ENCODE assay signal across 13 cellular contexts in the genomic region with DNA sequence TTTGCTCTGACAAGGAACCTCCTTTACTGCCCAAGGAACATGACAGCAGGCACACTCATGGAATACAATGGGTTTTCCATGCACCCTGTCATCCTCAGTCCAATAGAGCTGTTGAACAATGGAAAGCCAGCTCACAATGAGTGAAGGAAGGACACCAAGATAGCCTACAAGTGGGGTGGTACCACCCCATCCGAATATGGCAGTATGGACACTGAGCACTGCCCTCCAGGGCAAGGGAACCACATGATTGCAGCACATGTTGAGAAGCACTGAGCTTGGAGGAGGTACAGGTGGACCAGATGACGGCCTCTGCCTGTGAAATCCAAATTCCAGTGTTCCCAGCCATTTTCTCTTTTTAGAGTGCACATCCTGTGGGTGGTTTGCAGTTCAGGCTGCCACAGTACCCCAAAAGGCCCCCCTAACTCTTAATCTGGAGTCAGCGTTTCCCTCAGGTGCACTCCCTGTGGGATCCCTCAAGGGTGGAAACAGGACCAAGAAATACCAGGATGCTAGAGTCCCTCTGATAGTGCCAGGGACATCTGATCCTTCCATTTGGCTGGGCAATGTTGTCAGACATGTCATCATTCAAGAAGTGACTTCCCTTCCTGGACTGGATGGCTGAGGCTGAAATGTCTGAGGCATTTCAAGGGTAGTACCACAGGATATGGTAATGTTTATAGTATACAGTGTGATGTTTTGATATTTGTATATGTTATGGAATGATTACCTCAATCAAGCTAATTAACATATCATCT. TPM values are rescaled to one million over a fixed set of nuclear protein-coding genes. Genes with fewer than 3 reads are reported as not detected.
DNase-seq lines count a peak whose midpoint lies in the region; ATAC-seq, FAIRE-seq and TF ChIP-seq lines count a peak whose summit lies in the region.
"Had no signal": no experiment of that assay in that cellular context is flagged by ENCODE, and none has a peak within 500 bp of the region (broad histone marks: within the 10 kb centered on the region; RNA-seq: fewer than 3 reads in every experiment).

No MANE protein-coding gene starts in this region.

- TF ChIP-seq CTCF in K562 (IDR thresholded peaks at IDR 0.05 in 2 of 3, conservative IDR thresholded peaks at IDR 0.05 in 1 of 3; ENCODE audit: insufficient read depth in 2 of 3, low read depth in 1 of 3, low read length in 3 of 3): no peak

- H3K27ac Mint-ChIP-seq in activated CD4-positive, alpha-beta memory T cell treated with anti-CD3 and anti-CD28 coated beads, Interleukin-2, amount 10 ng/mL, durations not matched to agents 7 days and 5 days: peak overlapping the region; percentile 57
- H3K27ac Mint-ChIP-seq in activated CD4-positive, alpha-beta memory T cell treated with anti-CD3 and anti-CD28 coated beads for 36 hours: no peak overlapping the region
- H3K27ac Mint-ChIP-seq in stimulated activated naive CD8-positive, alpha-beta T cell treated with anti-CD3 and anti-CD28 coated beads, Interleukin-15, amount 100 ng/mL, for 72 hours: no peak overlapping the region
- H3K27ac Mint-ChIP-seq: CD8-positive, alpha-beta memory T cell had no signal

- H2AFZ ChIP-seq in K562 (ENCODE audit: low read depth, low read length): no peak overlapping the region

- peaks cover 26% of the 10 kb centered on the region; the same call in 2 of the 3 replicates for H3K36me3 ChIP-seq in K562 (ENCODE audit: control insufficient read depth, insufficient read depth, low read length)
- H3K36me3 ChIP-seq in H7 (replicated peaks; ENCODE audit: control insufficient read depth, insufficient read depth, low read length): peaks cover 2% of the 10 kb centered on the region; the same call in 1 of the 2 replicates

- H3K4me2 ChIP-seq in K562 (ENCODE audit: insufficient read depth, low read length): no peak overlapping the region
- H3K4me2 ChIP-seq: BLaER1 had no signal

- no peak overlapping the region for H3K4me3 Mint-ChIP-seq in activated CD4-positive, alpha-beta memory T cell treated with anti-CD3 and anti-CD28 coated beads, Interleukin-2, amount 10 ng/mL, durations not matched to agents 7 days and 5 days
- no peak overlapping the region for H3K4me3 Mint-ChIP-seq in activated CD4-positive, alpha-beta memory T cell treated with anti-CD3 and anti-CD28 coated beads for 36 hours
- H3K4me3 Mint-ChIP-seq in stimulated activated naive CD8-positive, alpha-beta T cell treated with anti-CD3 and anti-CD28 coated beads, Interleukin-15, amount 100 ng/mL, for 72 hours: no peak overlapping the region
- H3K4me3 Mint-ChIP-seq: CD8-positive, alpha-beta memory T cell had no signal

- H3K27me3 Mint-ChIP-seq in activated CD4-positive, alpha-beta memory T cell treated with anti-CD3 and anti-CD28 coated beads, Interleukin-2, amount 10 ng/mL, durations not matched to agents 7 days and 5 days: no peaks in the 10 kb centered on the region
- H3K27me3 Mint-ChIP-seq in activated CD4-positive, alpha-beta memory T cell treated with anti-CD3 and anti-CD28 coated beads for 36 hours: no peaks in the 10 kb centered on the region
- no peaks in the 10 kb centered on the region for H3K27me3 Mint-ChIP-seq in stimulated activated naive CD8-positive, alpha-beta T cell treated with anti-CD3 and anti-CD28 coated beads, Interleukin-15, amount 100 ng/mL, for 72 hours
- H3K27me3 Mint-ChIP-seq: CD8-positive, alpha-beta memory T cell had no signal

- H3K9ac ChIP-seq in K562 (ENCODE audit: insufficient read depth in 1 of 2, low read depth in 2 of 2, low read length in 2 of 2): no peak overlapping the region
- H3K9ac ChIP-seq: BLaER1 had no signal

- intact Hi-C loops in activated CD4-positive, alpha-beta memory T cell treated with anti-CD3 and anti-CD28 coated beads for 36 hours (cut with micrococcal nuclease): no loop called here
- intact Hi-C loops in K562 (cut with micrococcal nuclease): loop anchor here (10.0 kb wide), 1 partner anchor 58 kb away; no protein-coding TSS in a partner anchor

- TF ChIP-seq RAD21 in K562 (CRISPR knock-in tag; conservative IDR thresholded peaks at IDR 0.05 in 1 of 2, IDR thresholded peaks at IDR 0.05 in 1 of 2): no peak

- H3K9me3 Mint-ChIP-seq in activated CD4-positive, alpha-beta memory T cell treated with anti-CD3 and anti-CD28 coated beads, Interleukin-2, amount 10 ng/mL, durations not matched to agents 7 days and 5 days: no peaks in the 10 kb centered on the region
- no peaks in the 10 kb centered on the region for H3K9me3 Mint-ChIP-seq in activated CD4-positive, alpha-beta memory T cell treated with anti-CD3 and anti-CD28 coated beads for 36 hours
- no peaks in the 10 kb centered on the region for H3K9me3 Mint-ChIP-seq in stimulated activated naive CD8-positive, alpha-beta T cell treated with anti-CD3 and anti-CD28 coated beads, Interleukin-15, amount 100 ng/mL, for 72 hours
- H3K9me3 Mint-ChIP-seq: CD8-positive, alpha-beta memory T cell had no signal

- H4K20me1 ChIP-seq in K562 (replicated peaks; ENCODE audit: control insufficient read depth, insufficient read depth, low read length): no peaks in the 10 kb centered on the region
- H4K20me1 ChIP-seq: BLaER1 had no signal

- ATAC-seq in stimulated activated naive CD8-positive, alpha-beta T cell treated with anti-CD3 and anti-CD28 coated beads, Interleukin-15, amount 100 ng/mL, for 72 hours: peak; percentile 33
- no peak for ATAC-seq in stimulated activated naive CD8-positive, alpha-beta T cell treated with anti-CD3 and anti-CD28 coated beads, Interleukin-15, Interleukin-2, amounts not matched to agents 100 U/mL and 50 U/mL, for 24 hours
- peak; percentile 58 for ATAC-seq in K562

- H3K27ac ChIP-seq in K562 (ENCODE audit: extremely low read depth, low read depth, low read length): no peak overlapping the region
- H3K27ac ChIP-seq: 22Rv1, BLaER1 had no signal

- TF ChIP-seq EP300 in K562 (IDR thresholded peaks at IDR 0.05; ENCODE audit: low read length): no peak

- no TSS peak for BruUV-seq in K562 (replicated peaks; lab: Mats Ljungman, UMichigan)

- no peak for DNase-seq in activated CD4-positive, alpha-beta memory T cell treated with anti-CD3 and anti-CD28 coated beads, Interleukin-2, amount 10 ng/mL, durations not matched to agents 7 days and 5 days
- DNase-seq in activated CD4-positive, alpha-beta memory T cell treated with anti-CD3 and anti-CD28 coated beads for 36 hours: no peak
- DNase-seq in stimulated activated naive CD8-positive, alpha-beta T cell treated with anti-CD3 and anti-CD28 coated beads, Interleukin-15, amount 100 ng/mL, for 72 hours: no peak
- DNase-seq in stimulated activated naive CD8-positive, alpha-beta T cell treated with anti-CD3 and anti-CD28 coated beads, Interleukin-15, Interleukin-2, amounts not matched to agents 100 U/mL and 50 U/mL, for 24 hours: no peak
- DNase-seq in K562 (ENCODE audit: extremely low read depth in 1 of 4, low spot score in 3 of 4): no peak
- DNase-seq in H7: no peak
- no peak for DNase-seq in SKM-1 treated with dmso at 0.1 percent for 144 hours (lab: John Stamatoyannopoulos, UW; ENCODE audit: unreplicated experiment)
- no peak for DNase-seq in KBM-7
- DNase-seq: CD8-positive, alpha-beta memory T cell; DMS53; GF-D8 had no signal

- WGBS in K562 (ENCODE audit: insufficient coverage, low coverage, missing lambda C conversion rate): 82% methylated on average over 3 of the region's 3 CpGs

- H3K27me3 ChIP-seq in K562 (ENCODE audit: control insufficient read depth in 2 of 2, insufficient read depth in 2 of 2, low read length in 2 of 2) (no peaks in the 10 kb centered on the region), H7 (ENCODE audit: control insufficient read depth, insufficient read depth, low read length) (no peaks in the 10 kb centered on the region)
- H3K27me3 ChIP-seq: BLaER1 had no signal

- no peaks in the 10 kb centered on the region for H3K4me1 ChIP-seq in K562 (replicated peaks in 1 of 2; ENCODE audit: control insufficient read depth in 2 of 2, insufficient read depth in 2 of 2, low read length in 2 of 2)
- H3K4me1 ChIP-seq: BLaER1 had no signal

- H3K9me1 ChIP-seq in K562 (ENCODE audit: control insufficient read depth, insufficient read depth, low read length): no peaks in the 10 kb centered on the region

- POLR2A ChIA-PET in activated CD4-positive, alpha-beta memory T cell treated with anti-CD3 and anti-CD28 coated beads, Interleukin-2, amount 10 ng/mL, durations not matched to agents 7 days and 5 days (lab: Charles Lee): interaction anchor here (2.4 kb wide), 1 partner anchor 49 kb away, joined by 11 read pairs; the partner anchor contains the start of gene SMC2
- POLR2A ChIA-PET in activated CD4-positive, alpha-beta memory T cell treated with anti-CD3 and anti-CD28 coated beads for 36 hours (lab: Charles Lee): no interaction called here
- POLR2A ChIA-PET in K562 (lab: Yijun Ruan, JAX): no interaction called here

- H3K36me3 Mint-ChIP-seq in activated CD4-positive, alpha-beta memory T cell treated with anti-CD3 and anti-CD28 coated beads, Interleukin-2, amount 10 ng/mL, durations not matched to agents 7 days and 5 days (ENCODE audit: low read depth): peaks cover 42% of the 10 kb centered on the region
- peaks cover 26% of the 10 kb centered on the region for H3K36me3 Mint-ChIP-seq in activated CD4-positive, alpha-beta memory T cell treated with anti-CD3 and anti-CD28 coated beads for 36 hours

- H3K4me3 ChIP-seq in K562 (no peak overlapping the region), H7 (ENCODE audit: insufficient read depth, low read depth, low read length) (no peak overlapping the region)
- H3K4me3 ChIP-seq: BLaER1 had no signal

- FAIRE-seq in K562 (lab: Jason Lieb, UNC): no peak

- in situ Hi-C loops in K562 (cut with MboI): no loop called here
- in situ Hi-C loops in KBM-7 (cut with MboI; ENCODE audit: low pct_unique_long_range_greater_than_20kb, low sequenced_read_pairs): no loop called here

- H3K9me3 ChIP-seq in K562 (replicated peaks; ENCODE audit: control insufficient read depth, insufficient read depth, low read depth, low read length): no peaks in the 10 kb centered on the region
- H3K9me3 ChIP-seq: BLaER1 had no signal

- H3K79me2 ChIP-seq in K562 (ENCODE audit: control insufficient read depth, insufficient read depth, low read length): no peaks in the 10 kb centered on the region

- H3K4me1 Mint-ChIP-seq in activated CD4-positive, alpha-beta memory T cell treated with anti-CD3 and anti-CD28 coated beads, Interleukin-2, amount 10 ng/mL, durations not matched to agents 7 days and 5 days: peaks cover 19% of the 10 kb centered on the region
- peaks cover 2% of the 10 kb centered on the region for H3K4me1 Mint-ChIP-seq in activated CD4-positive, alpha-beta memory T cell treated with anti-CD3 and anti-CD28 coated beads for 36 hours (ENCODE audit: low read depth)
- no peaks in the 10 kb centered on the region for H3K4me1 Mint-ChIP-seq in stimulated activated naive CD8-positive, alpha-beta T cell treated with anti-CD3 and anti-CD28 coated beads, Interleukin-15, amount 100 ng/mL, for 72 hours

- no peak; the same call in 1 of the 2 replicates for TF ChIP-seq POLR2A in K562 (conservative IDR thresholded peaks at IDR 0.05)

- CTCF ChIA-PET in activated CD4-positive, alpha-beta memory T cell treated with anti-CD3 and anti-CD28 coated beads, Interleukin-2, amount 10 ng/mL, durations not matched to agents 7 days and 5 days (lab: Charles Lee): no interaction called here
- CTCF ChIA-PET in activated CD4-positive, alpha-beta memory T cell treated with anti-CD3 and anti-CD28 coated beads for 36 hours (lab: Charles Lee): no interaction called here
- CTCF ChIA-PET in K562 (lab: Yijun Ruan, JAX; ENCODE audit: low intra/inter-chr PET ratio): no interaction called here

RNA-seq across cellular contexts. Expression of gene SMC2, which starts 48.9 kb away (rescaled TPM):
- 10 to 100 TPM; 55.2 to 57.2 TPM for total RNA-seq in activated CD4-positive, alpha-beta memory T cell treated with anti-CD3 and anti-CD28 coated beads, Interleukin-2, amount 10 ng/mL, durations not matched to agents 7 days and 5 days
- total RNA-seq in activated CD4-positive, alpha-beta memory T cell treated with anti-CD3 and anti-CD28 coated beads for 36 hours: 10 to 100 TPM; 61.0 to 61.9 TPM
- total RNA-seq in K562 (2011; cell fraction: chromatin; rRNA removed; ENCODE audit: low replicate concordance): 3.6 and 19.1 TPM in 2 replicates
- total RNA-seq in K562 (2011; cell fraction: nucleolus; rRNA removed): 3.2 and 4.2 TPM in 2 replicates
- total RNA-seq in K562 (2011; cell fraction: nucleoplasm; rRNA removed): 6.4 and 10.2 TPM in 2 replicates
- total RNA-seq in K562 (2014; rRNA removed) (24.4 and 25.6 TPM in 2 replicates), K562 (2014; rRNA removed; fragmentation: Illumina TruSeq; extraction: Trizol) (45.1 and 52.4 TPM in 2 replicates), K562 (2015; rRNA removed; fragmentation: Illumina TruSeq; extraction: Trizol) (37.0 and 40.1 TPM in 2 replicates), K562 (2021) (31.5 and 32.8 TPM in 2 replicates)
- polyA plus RNA-seq in K562 (2011; rRNA removed) (18.9 and 29.0 TPM in 2 replicates), K562 (2014; fragmentation: Illumina TruSeq; extraction: Trizol) (27.2 and 32.9 TPM in 2 replicates), K562 (2014; fragmentation: Nextera tagmentation; extraction: Ambion mirVana) (10 to 100 TPM; 34.3 to 54.0 TPM), K562 (2014; rRNA removed) (18.0 and 18.1 TPM in 2 replicates)
- 4.1 and 8.8 TPM in 2 replicates for polyA plus RNA-seq in K562 (2011; cell fraction: cytosol; rRNA removed)
- polyA plus RNA-seq in K562 (2011; cell fraction: nucleus; rRNA removed): 5.7 and 7.2 TPM in 2 replicates
- polyA plus RNA-seq in K562 (2012): 23.0 and 23.4 TPM in 2 replicates
- polyA minus RNA-seq in K562 (2011; rRNA and poly(A)+ RNA removed): 57.7 and 58.4 TPM in 2 replicates
- polyA minus RNA-seq in K562 (2011; cell fraction: cytosol; rRNA and poly(A)+ RNA removed): 13.0 and 18.9 TPM in 2 replicates
- polyA minus RNA-seq in K562 (2011; cell fraction: nucleus; rRNA and poly(A)+ RNA removed): 7.8 and 14.7 TPM in 2 replicates
- total RNA-seq in H7 (2014; rRNA removed; shearing (Covaris generic)): 15.6 and 21.6 TPM in 2 replicates
